Comparison of ENCODE assay signal across 21 cellular contexts in the genomic region with DNA sequence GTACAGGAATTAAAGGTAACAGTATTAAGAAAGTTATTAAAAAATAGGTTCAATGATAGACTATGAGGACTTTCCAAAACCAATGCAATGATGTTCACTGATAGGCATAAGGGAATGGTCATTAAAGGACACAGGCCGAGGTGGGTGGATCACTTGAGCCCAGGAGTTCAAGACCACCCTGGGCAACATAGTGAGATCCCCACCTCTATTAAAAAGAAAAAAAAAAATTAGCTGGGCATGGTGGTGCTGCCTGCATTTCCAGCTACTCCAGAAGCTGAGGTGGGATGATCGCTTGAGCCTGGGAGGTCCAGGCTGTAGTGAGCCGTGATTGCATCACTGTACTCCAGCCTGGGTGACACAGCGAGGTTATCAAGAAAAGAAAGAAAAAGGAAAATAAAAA. TPM values are rescaled to one million over a fixed set of nuclear protein-coding genes. Genes with fewer than 3 reads are reported as not detected.
DNase-seq lines count a peak whose midpoint lies in the region; ATAC-seq, FAIRE-seq and TF ChIP-seq lines count a peak whose summit lies in the region.
"Had no signal": no experiment of that assay in that cellular context is flagged by ENCODE, and none has a peak within 500 bp of the region (broad histone marks: within the 10 kb centered on the region; RNA-seq: fewer than 3 reads in every experiment).

No MANE protein-coding gene starts in this region.

- no peaks in the 10 kb centered on the region for H3K27me3 Mint-ChIP-seq in activated naive CD4-positive, alpha-beta T cell treated with anti-CD3 and anti-CD28 coated beads, Interleukin-2, amount 10 ng/mL, durations not matched to agents 7 days and 5 days
- H3K27me3 Mint-ChIP-seq in IgD-negative memory B cell, result no peaks in the 10 kb centered on the region
- H3K27me3 Mint-ChIP-seq in stimulated activated naive B cell treated with anti-CD40 and anti-IgM and Interleukin-4, amounts not matched to agents 10 μg/mL and 1 μg/mL and 100 μg/mL, for 72 hours, result no peaks in the 10 kb centered on the region

- 88% methylated on average over 4 of the region's 4 CpGs for WGBS in K562 (ENCODE audit: insufficient coverage, low coverage, missing lambda C conversion rate)

- TF ChIP-seq POLR2A in K562 (conservative IDR thresholded peaks at IDR 0.05) (no peak), GM12892 (IDR thresholded peaks at IDR 0.05; ENCODE audit: low read depth, low read length) (no peak)

- peaks cover 58% of the 10 kb centered on the region for H3K4me1 Mint-ChIP-seq in activated naive CD4-positive, alpha-beta T cell treated with anti-CD3 and anti-CD28 coated beads, Interleukin-2, amount 10 ng/mL, durations not matched to agents 7 days and 5 days
- peaks cover 7 to 14% (median 10%) of the 10 kb centered on the region in 3 donors for H3K4me1 Mint-ChIP-seq in IgD-negative memory B cell
- peaks cover 2 to 5% of the 10 kb centered on the region in 2 donors for H3K4me1 Mint-ChIP-seq in stimulated activated naive B cell treated with anti-CD40 and anti-IgM and Interleukin-4, amounts not matched to agents 10 μg/mL and 1 μg/mL and 100 μg/mL, for 72 hours

- H3K27ac ChIP-seq in K562 (ENCODE audit: extremely low read depth, low read depth, low read length), result no peak overlapping the region
- H3K27ac ChIP-seq: C4-2B, Peyer's patch, SJCRH30 had no signal

- no peak for DNase-seq in activated naive CD4-positive, alpha-beta T cell treated with anti-CD3 and anti-CD28 coated beads, Interleukin-2, amount 10 ng/mL, durations not matched to agents 7 days and 5 days
- no peak for DNase-seq in activated naive CD4-positive, alpha-beta T cell treated with Interleukin-2 at 50 U/mL for 16 hours
- DNase-seq in K562 (ENCODE audit: extremely low read depth in 1 of 4, low spot score in 3 of 4) (no peak), NAMALWA (ENCODE audit: low spot score) (no peak), amniotic stem cell (lab: John Stamatoyannopoulos, UW) (no peak), GM12892 (ENCODE audit: insufficient read length) (no peak)
- DNase-seq in stimulated activated naive B cell treated with anti-CD40 and anti-IgM and Interleukin-4, amounts not matched to agents 10 μg/mL and 1 μg/mL and 100 μg/mL, for 72 hours, result no peak
- DNase-seq: HFFc6, KG1, NCI-H1105 treated with DMSO at 0.1 percent for 48 hours, NCI-H2029 treated with DMSO at 0.1 percent for 48 hours, NCI-H2171, NCI-H524 treated with DMSO at 0.1 percent for 48 hours, NCI-H82, Peyer's patch, SJCRH30 had no signal

- no peaks in the 10 kb centered on the region for H3K9me1 ChIP-seq in K562 (ENCODE audit: control insufficient read depth, insufficient read depth, low read length)

- TF ChIP-seq EP300 in K562 (IDR thresholded peaks at IDR 0.05; ENCODE audit: low read length), result no peak

- in situ Hi-C loops in K562 (cut with MboI), result no loop called here

- no peak overlapping the region for H3K4me2 ChIP-seq in K562 (ENCODE audit: insufficient read depth, low read length)

- no TSS peak for BruUV-seq in K562 (replicated peaks; lab: Mats Ljungman, UMichigan)

- no peak for TF ChIP-seq CTCF in K562 (IDR thresholded peaks at IDR 0.05 in 2 of 3, conservative IDR thresholded peaks at IDR 0.05 in 1 of 3; ENCODE audit: insufficient read depth in 2 of 3, low read depth in 1 of 3, low read length in 3 of 3)

- ATAC-seq in K562, result no peak
- ATAC-seq in stimulated activated naive B cell treated with anti-CD40 and anti-IgM and Interleukin-4, amounts not matched to agents 10 μg/mL and 1 μg/mL and 100 μg/mL, for 72 hours (replicated peaks), result no peak

- POLR2A ChIA-PET in K562 (lab: Yijun Ruan, JAX), result interaction anchor here (1.2 to 2.7 kb wide), 7 partner anchors 8 to 121 kb away, joined by 3 to 12 read pairs (median 4); no protein-coding TSS in a partner anchor

- FAIRE-seq in K562 (lab: Jason Lieb, UNC) (no peak), GM12892 (lab: Jason Lieb, UNC) (no peak)
- FAIRE-seq: H54 had no signal

- H3K36me3 ChIP-seq in K562 (ENCODE audit: control insufficient read depth, insufficient read depth, low read length), result peaks cover 92% of the 10 kb centered on the region
- H3K36me3 ChIP-seq: Peyer's patch had no signal

- no peak overlapping the region for H3K4me3 ChIP-seq in K562
- H3K4me3 ChIP-seq: Peyer's patch, SJCRH30 had no signal

- H3K9ac ChIP-seq in K562 (ENCODE audit: insufficient read depth in 1 of 2, low read depth in 2 of 2, low read length in 2 of 2), result no peak overlapping the region

- H3K27ac Mint-ChIP-seq in activated naive CD4-positive, alpha-beta T cell treated with anti-CD3 and anti-CD28 coated beads, Interleukin-2, amount 10 ng/mL, durations not matched to agents 7 days and 5 days, result peak overlapping the region; percentile 65
- H3K27ac Mint-ChIP-seq in IgD-negative memory B cell, result peak overlapping the region in 2 of 3 donors; percentile 39 to 71
- peak overlapping the region; percentile 20 for H3K27ac Mint-ChIP-seq in stimulated activated naive B cell treated with anti-CD40 and anti-IgM and Interleukin-4, amounts not matched to agents 10 μg/mL and 1 μg/mL and 100 μg/mL, for 72 hours

- intact Hi-C loops in K562 (cut with micrococcal nuclease), result no loop called here

- H3K27me3 ChIP-seq in K562 (ENCODE audit: control insufficient read depth in 2 of 2, insufficient read depth in 2 of 2, low read length in 2 of 2), result no peaks in the 10 kb centered on the region
- H3K27me3 ChIP-seq: Peyer's patch, SJCRH30 had no signal

- TF ChIP-seq RAD21 in K562 (CRISPR knock-in tag; conservative IDR thresholded peaks at IDR 0.05 in 1 of 2, IDR thresholded peaks at IDR 0.05 in 1 of 2), result no peak

- no peaks in the 10 kb centered on the region for H3K9me3 ChIP-seq in K562 (replicated peaks; ENCODE audit: control insufficient read depth, insufficient read depth, low read depth, low read length)
- H3K9me3 ChIP-seq: Peyer's patch, SJCRH30 had no signal

- H3K9me3 Mint-ChIP-seq in activated naive CD4-positive, alpha-beta T cell treated with anti-CD3 and anti-CD28 coated beads, Interleukin-2, amount 10 ng/mL, durations not matched to agents 7 days and 5 days, result no peaks in the 10 kb centered on the region
- H3K9me3 Mint-ChIP-seq in IgD-negative memory B cell, result no peaks in the 10 kb centered on the region
- no peaks in the 10 kb centered on the region for H3K9me3 Mint-ChIP-seq in stimulated activated naive B cell treated with anti-CD40 and anti-IgM and Interleukin-4, amounts not matched to agents 10 μg/mL and 1 μg/mL and 100 μg/mL, for 72 hours
- H3K9me3 Mint-ChIP-seq: HFFc6 had no signal

- H3K4me3 Mint-ChIP-seq in activated naive CD4-positive, alpha-beta T cell treated with anti-CD3 and anti-CD28 coated beads, Interleukin-2, amount 10 ng/mL, durations not matched to agents 7 days and 5 days, result no peak overlapping the region
- no peak overlapping the region for H3K4me3 Mint-ChIP-seq in IgD-negative memory B cell
- H3K4me3 Mint-ChIP-seq in stimulated activated naive B cell treated with anti-CD40 and anti-IgM and Interleukin-4, amounts not matched to agents 10 μg/mL and 1 μg/mL and 100 μg/mL, for 72 hours, result no peak overlapping the region
- H3K4me3 Mint-ChIP-seq: HFFc6 had no signal

- peaks cover 0 to 12% of the 10 kb centered on the region in 2 experiments; a peak in 3 of 5 replicates for H3K4me1 ChIP-seq in K562 (replicated peaks in 1 of 2; ENCODE audit: control insufficient read depth in 2 of 2, insufficient read depth in 2 of 2, low read length in 2 of 2)

- H3K79me2 ChIP-seq in K562 (ENCODE audit: control insufficient read depth, insufficient read depth, low read length), result peaks cover 35% of the 10 kb centered on the region

- H4K20me1 ChIP-seq in K562 (replicated peaks; ENCODE audit: control insufficient read depth, insufficient read depth, low read length), result no peaks in the 10 kb centered on the region

- peaks cover 56% of the 10 kb centered on the region for H3K36me3 Mint-ChIP-seq in activated naive CD4-positive, alpha-beta T cell treated with anti-CD3 and anti-CD28 coated beads, Interleukin-2, amount 10 ng/mL, durations not matched to agents 7 days and 5 days
- H3K36me3 Mint-ChIP-seq in IgD-negative memory B cell, result no peaks in the 10 kb centered on the region
- peaks cover 0 to 5% of the 10 kb centered on the region in 2 donors for H3K36me3 Mint-ChIP-seq in stimulated activated naive B cell treated with anti-CD40 and anti-IgM and Interleukin-4, amounts not matched to agents 10 μg/mL and 1 μg/mL and 100 μg/mL, for 72 hours

- H2AFZ ChIP-seq in K562 (ENCODE audit: low read depth, low read length), result no peak overlapping the region

- CTCF ChIA-PET in activated naive CD4-positive, alpha-beta T cell treated with anti-CD3 and anti-CD28 coated beads, Interleukin-2, amount 10 ng/mL, durations not matched to agents 7 days and 5 days (lab: Charles Lee), result interaction anchor here (0.6 to 3.4 kb wide), 8 partner anchors 11 to 143 kb away, joined by 3 to 14 read pairs (median 3); no protein-coding TSS in a partner anchor
- CTCF ChIA-PET in K562 (lab: Yijun Ruan, JAX; ENCODE audit: low intra/inter-chr PET ratio), result no interaction called here

RNA-seq across cellular contexts. Expression of a gene that starts 5.9 kb away (rescaled TPM):
- not detected for polyA plus RNA-seq in IgD-negative memory B cell
- total RNA-seq in K562 (2011; cell fraction: chromatin; rRNA removed; ENCODE audit: low replicate concordance), result 65.1 and 280 TPM in 2 replicates
- 39.0 and 56.5 TPM in 2 replicates for total RNA-seq in K562 (2011; cell fraction: nucleolus; rRNA removed)
- 105 and 126 TPM in 2 replicates for total RNA-seq in K562 (2011; cell fraction: nucleoplasm; rRNA removed)
- total RNA-seq in K562 (2014; rRNA removed), result 131 and 133 TPM in 2 replicates
- total RNA-seq in K562 (2014; rRNA removed; fragmentation: Illumina TruSeq; extraction: Trizol), result 335 and 375 TPM in 2 replicates
- total RNA-seq in K562 (2015; rRNA removed; fragmentation: Illumina TruSeq; extraction: Trizol), result 257 and 281 TPM in 2 replicates
- 266 and 282 TPM in 2 replicates for total RNA-seq in K562 (2021)
- 150 and 347 TPM in 2 replicates for polyA plus RNA-seq in K562 (2011; rRNA removed)
- polyA plus RNA-seq in K562 (2011; cell fraction: cytosol; rRNA removed), result 39.7 and 72.0 TPM in 2 replicates
- polyA plus RNA-seq in K562 (2011; cell fraction: nucleus; rRNA removed), result 94.7 and 101 TPM in 2 replicates
- 250 and 293 TPM in 2 replicates for polyA plus RNA-seq in K562 (2012)
- 204 and 233 TPM in 2 replicates for polyA plus RNA-seq in K562 (2014; fragmentation: Illumina TruSeq; extraction: Trizol)
- polyA plus RNA-seq in K562 (2014; fragmentation: Nextera tagmentation; extraction: Ambion mirVana), result 100 to 1,000 TPM; 175 to 259 TPM
- polyA plus RNA-seq in K562 (2014; rRNA removed), result 163 and 185 TPM in 2 replicates
- 222 and 350 TPM in 2 replicates for polyA minus RNA-seq in K562 (2011; rRNA and poly(A)+ RNA removed)
- polyA minus RNA-seq in K562 (2011; cell fraction: cytosol; rRNA and poly(A)+ RNA removed), result 60.8 and 128 TPM in 2 replicates
- 61.9 and 96.7 TPM in 2 replicates for polyA minus RNA-seq in K562 (2011; cell fraction: nucleus; rRNA and poly(A)+ RNA removed)
- 89.2 TPM for polyA plus RNA-seq in GM12892 (2012; ENCODE audit: missing spikeins)

RNA-seq across cellular contexts. Expression of a gene that starts 31.4 kb away (rescaled TPM):
- polyA plus RNA-seq in IgD-negative memory B cell (3.0 TPM), K562 (2011; rRNA removed) (47.2 and 98.1 TPM in 2 replicates), K562 (2014; fragmentation: Illumina TruSeq; extraction: Trizol) (46.6 and 64.4 TPM in 2 replicates), K562 (2014; fragmentation: Nextera tagmentation; extraction: Ambion mirVana) (10 to 100 TPM in 1 of 2 experiments, 1 to 10 TPM in 1; 8.8 to 10.8 TPM), K562 (2014; rRNA removed) (37.5 and 43.5 TPM in 2 replicates)
- total RNA-seq in K562 (2011; cell fraction: chromatin; rRNA removed; ENCODE audit: low replicate concordance), result 53.3 and 148 TPM in 2 replicates
- 159 and 208 TPM in 2 replicates for total RNA-seq in K562 (2011; cell fraction: nucleolus; rRNA removed)
- 156 and 209 TPM in 2 replicates for total RNA-seq in K562 (2011; cell fraction: nucleoplasm; rRNA removed)
- total RNA-seq in K562 (2014; rRNA removed) (17.8 and 18.6 TPM in 2 replicates), K562 (2014; rRNA removed; fragmentation: Illumina TruSeq; extraction: Trizol) (18.1 and 18.3 TPM in 2 replicates), K562 (2015; rRNA removed; fragmentation: Illumina TruSeq; extraction: Trizol) (12.0 and 12.6 TPM in 2 replicates), K562 (2021) (87.6 and 99.8 TPM in 2 replicates)
- 47.0 and 129 TPM in 2 replicates for polyA plus RNA-seq in K562 (2011; cell fraction: cytosol; rRNA removed)
- polyA plus RNA-seq in K562 (2011; cell fraction: nucleus; rRNA removed), result 23.9 and 76.5 TPM in 2 replicates
- 64.1 and 158 TPM in 2 replicates for polyA plus RNA-seq in K562 (2012)
- 39.8 and 98.7 TPM in 2 replicates for polyA minus RNA-seq in K562 (2011; rRNA and poly(A)+ RNA removed)
- 51.3 and 106 TPM in 2 replicates for polyA minus RNA-seq in K562 (2011; cell fraction: cytosol; rRNA and poly(A)+ RNA removed)
- polyA minus RNA-seq in K562 (2011; cell fraction: nucleus; rRNA and poly(A)+ RNA removed), result 11.2 and 17.0 TPM in 2 replicates
- 3.6 TPM for polyA plus RNA-seq in GM12892 (2012; ENCODE audit: missing spikeins)
- total RNA-seq: OCI-LY7 had no signal

RNA-seq across cellular contexts. Expression of a gene that starts 47.3 kb away (rescaled TPM):
- polyA plus RNA-seq in IgD-negative memory B cell, result not detected
- total RNA-seq in K562 (2011; cell fraction: chromatin; rRNA removed; ENCODE audit: low replicate concordance), result not detected in 2 replicates
- 0.50 and 0.66 TPM in 2 replicates for total RNA-seq in K562 (2011; cell fraction: nucleolus; rRNA removed)
- not detected in 2 replicates for total RNA-seq in K562 (2011; cell fraction: nucleoplasm; rRNA removed)
- not detected in 2 replicates for total RNA-seq in K562 (2014; rRNA removed)
- not detected in 2 replicates for total RNA-seq in K562 (2014; rRNA removed; fragmentation: Illumina TruSeq; extraction: Trizol)
- total RNA-seq in K562 (2015; rRNA removed; fragmentation: Illumina TruSeq; extraction: Trizol), result not detected in 2 replicates
- total RNA-seq in K562 (2021), result 0.38 TPM in 1 of 2 replicates, not detected in the other
- not detected in 2 replicates for polyA plus RNA-seq in K562 (2011; rRNA removed)
- polyA plus RNA-seq in K562 (2011; cell fraction: cytosol; rRNA removed), result 0.24 TPM in 1 of 2 replicates, not detected in the other
- polyA plus RNA-seq in K562 (2011; cell fraction: nucleus; rRNA removed), result not detected in 2 replicates
- 0.46 and 2.9 TPM in 2 replicates for polyA plus RNA-seq in K562 (2012)
- polyA plus RNA-seq in K562 (2014; fragmentation: Illumina TruSeq; extraction: Trizol), result not detected in 2 replicates
- not detected for polyA plus RNA-seq in K562 (2014; fragmentation: Nextera tagmentation; extraction: Ambion mirVana)
- polyA plus RNA-seq in K562 (2014; rRNA removed), result 0.17 TPM in 1 of 2 replicates, not detected in the other
- not detected in 2 replicates for polyA minus RNA-seq in K562 (2011; rRNA and poly(A)+ RNA removed)
- not detected in 2 replicates for polyA minus RNA-seq in K562 (2011; cell fraction: cytosol; rRNA and poly(A)+ RNA removed)
- polyA minus RNA-seq in K562 (2011; cell fraction: nucleus; rRNA and poly(A)+ RNA removed), result 1.2 TPM in 1 of 2 replicates, not detected in the other
- polyA plus RNA-seq in GM12892 (2012; ENCODE audit: missing spikeins), result not detected
- total RNA-seq: A172, OCI-LY7, SJCRH30 had no signal

Comparison
In these comparisons a context has a peak if more than half of its experiments do, and no peak if none do; other contexts are left out.
1. RNA of a gene that starts 5.9 kb away (polyA plus RNA-seq): 39.7 to 347 TPM in K562; not detected in IgD-negative memory B cell (single experiment); every median in the first group is over 10 times any median in the second.
2. Peak in every context shown above with its lines, with median percentiles within 50 percentile points of each other: H3K27ac Mint-ChIP-seq.